ENCODE assay signal across 8 cellular contexts in genomic region chr22:46044718-46045458, GRCh38.
DNase-seq lines count a peak whose midpoint lies in the region; ATAC-seq and TF ChIP-seq lines count a peak whose summit lies in the region.

No MANE protein-coding gene starts in this region.

- H3K4me2 ChIP-seq in DND-41 (ENCODE audit: insufficient read depth, low read length) (peak overlapping the region; percentile 76), neural progenitor cell (peak overlapping the region; percentile 76)

- H3K9me3 ChIP-seq in DND-41 (ENCODE audit: insufficient read depth, low read length, severe bottlenecking) (no peaks in the 10 kb centered on the region), neural progenitor cell (ENCODE audit: low read depth) (no peaks in the 10 kb centered on the region), WERI-Rb-1 (ENCODE audit: severe bottlenecking) (no peaks in the 10 kb centered on the region)

- H3K36me3 ChIP-seq in DND-41 (ENCODE audit: insufficient read depth, low read length) (no peaks in the 10 kb centered on the region), neural progenitor cell (no peaks in the 10 kb centered on the region), WERI-Rb-1 (no peaks in the 10 kb centered on the region)

- H2AFZ ChIP-seq in DND-41 (ENCODE audit: low read depth, low read length) (peak overlapping the region; percentile 91), neural progenitor cell (replicated peaks) (no peak overlapping the region)

- H3F3A ChIP-seq in neural progenitor cell (ENCODE audit: low read depth): no peaks in the 10 kb centered on the region

- H3K9ac ChIP-seq in DND-41 (ENCODE audit: low read depth, low read length) (peak overlapping the region; percentile 81), neural progenitor cell (no peak overlapping the region)

- ATAC-seq in DND-41 (ENCODE audit: insufficient read depth, low read depth) (peak; percentile 58), GM18511 (IDR thresholded peaks at IDR 0.05; ENCODE audit: unreplicated experiment) (no peak), GM18498 (IDR thresholded peaks at IDR 0.05; ENCODE audit: unreplicated experiment) (no peak)
- ATAC-seq in activated CD4-positive, CD25-positive, alpha-beta regulatory T cell treated with anti-CD3 and anti-CD28 coated beads, Interleukin-2, amount 50 U/mL, for 24 hours: peak; percentile 41 to 52

- no peak for TF ChIP-seq CTCF in DND-41 (IDR thresholded peaks at IDR 0.05; ENCODE audit: borderline replicate concordance, extremely low read depth, low read length, poor library complexity, severe bottlenecking)
- no peak for TF ChIP-seq CTCF in fibroblast of villous mesenchyme (IDR thresholded peaks at IDR 0.05; ENCODE audit: insufficient read depth, low read depth, low read length)
- no peak for TF ChIP-seq CTCF in neural progenitor cell (IDR thresholded peaks at IDR 0.05)
- TF ChIP-seq CTCF in WERI-Rb-1 (IDR thresholded peaks at IDR 0.05; ENCODE audit: low read depth, low read length): no peak

- H3K27ac ChIP-seq in DND-41 (ENCODE audit: low read length): peak overlapping the region; percentile 74
- no peak overlapping the region for H3K27ac ChIP-seq in neural progenitor cell
- no peak overlapping the region for H3K27ac ChIP-seq in WERI-Rb-1

- no peak overlapping the region for H3K27ac Mint-ChIP-seq in neural progenitor cell

- H4K20me1 ChIP-seq in DND-41 (ENCODE audit: insufficient read depth, low read length): no peaks in the 10 kb centered on the region
- H4K20me1 ChIP-seq in neural progenitor cell (ENCODE audit: low read depth): peaks cover 10% of the 10 kb centered on the region

- peak overlapping the region; percentile 77 for H3K4me3 Mint-ChIP-seq in neural progenitor cell

- peak; percentile 39 for DNase-seq in DND-41
- DNase-seq in fibroblast of villous mesenchyme (ENCODE audit: low read depth): peak; percentile 33
- peak; percentile 41 for DNase-seq in neural progenitor cell (ENCODE audit: low spot score)
- no peak for DNase-seq in foreskin melanocyte
- no peak for DNase-seq in WERI-Rb-1

- H3K4me1 ChIP-seq in DND-41 (ENCODE audit: insufficient read depth, low read length) (peaks cover 26% of the 10 kb centered on the region), neural progenitor cell (peaks cover 4% of the 10 kb centered on the region)

- peaks cover 4% of the 10 kb centered on the region for H3K4me1 Mint-ChIP-seq in neural progenitor cell

- no peaks in the 10 kb centered on the region for H3K9me3 Mint-ChIP-seq in neural progenitor cell

- H3K27me3 Mint-ChIP-seq in neural progenitor cell (ENCODE audit: insufficient read depth, low read depth): peaks cover 43% of the 10 kb centered on the region

- H3K4me3 ChIP-seq in DND-41 (ENCODE audit: low read depth in 1 of 2, low read length in 2 of 2) (peak overlapping the region; percentile 24 to 63; a peak in 3 of 4 replicates), fibroblast of villous mesenchyme (ENCODE audit: low read depth, low read length) (peak overlapping the region; percentile 52), neural progenitor cell (peak overlapping the region; percentile 44), WERI-Rb-1 (ENCODE audit: low read depth, low read length) (no peak overlapping the region)

- H3K36me3 Mint-ChIP-seq in neural progenitor cell: no peaks in the 10 kb centered on the region

- H3K27me3 ChIP-seq in DND-41 (ENCODE audit: insufficient read depth, low read length, poor library complexity) (no peaks in the 10 kb centered on the region), neural progenitor cell (peaks cover 80% of the 10 kb centered on the region), WERI-Rb-1 (ENCODE audit: insufficient read depth, low read depth, severe bottlenecking) (no peaks in the 10 kb centered on the region)

- H3K79me2 ChIP-seq in DND-41 (ENCODE audit: insufficient read depth, low read length) (peaks cover 5% of the 10 kb centered on the region), neural progenitor cell (ENCODE audit: low read depth) (no peaks in the 10 kb centered on the region)

Comparison
In these comparisons a context has a peak if more than half of its experiments do, and no peak if none do; other contexts are left out.
1. ATAC-seq: peak in DND-41 (single experiment) and activated CD4-positive, CD25-positive, alpha-beta regulatory T cell treated with anti-CD3 and anti-CD28 coated beads, Interleukin-2, amount 50 U/mL, for 24 hours (2 of 2); none in GM18511 (single experiment) and GM18498 (single experiment).
2. DNase-seq: peak in DND-41 (single experiment), fibroblast of villous mesenchyme (single experiment) and neural progenitor cell (single experiment); none in foreskin melanocyte (single experiment) and WERI-Rb-1 (single experiment).